In the genomic region with DNA sequence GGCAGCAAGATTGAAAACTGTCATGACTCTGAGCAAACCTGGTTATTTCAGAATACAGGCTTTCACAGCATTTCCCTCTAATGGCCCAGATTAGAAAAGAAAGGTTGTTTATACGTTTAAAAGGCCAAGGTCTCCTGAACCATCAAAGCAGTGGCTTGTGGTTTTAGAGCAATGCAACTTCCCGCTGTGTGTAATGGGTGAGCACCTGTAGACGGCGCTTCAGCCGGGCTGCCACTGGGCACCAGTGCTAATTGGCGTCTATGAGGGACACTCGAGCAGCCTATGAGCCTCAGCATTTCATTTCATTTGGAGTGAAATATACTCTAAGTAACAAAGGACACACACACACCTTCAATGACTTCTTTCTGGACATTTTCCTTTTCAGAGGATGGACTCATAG, we compare ENCODE assay signal across 24 cellular contexts.
"Had no signal": no experiment of that assay in that cellular context is flagged by ENCODE, and none has a peak within 500 bp of the region (broad histone marks: within the 10 kb centered on the region; RNA-seq: fewer than 3 reads in every experiment).

No MANE protein-coding gene starts in this region.

- H3K27ac ChIP-seq: dorsolateral prefrontal cortex, lower lobe of right lung, neural progenitor cell, parathyroid adenoma, suprapubic skin, transverse colon, vagina had no signal

- H3K79me2 ChIP-seq: parathyroid adenoma had no signal

- H2AFZ ChIP-seq: neural progenitor cell, parathyroid adenoma had no signal

- H3K27ac Mint-ChIP-seq: immature natural killer cell; natural killer cell treated with Interleukin-12 subunit alpha and Interleukin-12 subunit beta and Interleukin-15 and Interleukin-18, amount 100 ng/mL, for 72 hours; neural progenitor cell; progenitor cell of endocrine pancreas; stimulated activated naive CD8-positive, alpha-beta T cell treated with anti-CD3 and anti-CD28 coated beads, Interleukin-15, amount 100 ng/mL, for 72 hours had no signal

- H3K4me3 ChIP-seq: dorsolateral prefrontal cortex, lower lobe of right lung, neural progenitor cell, smooth muscle cell, suprapubic skin, transverse colon, vagina had no signal

- H3K27me3 ChIP-seq: dorsolateral prefrontal cortex, neural progenitor cell, suprapubic skin, transverse colon, vagina had no signal

- H3K4me1 Mint-ChIP-seq: immature natural killer cell; neural progenitor cell; stimulated activated naive CD8-positive, alpha-beta T cell treated with anti-CD3 and anti-CD28 coated beads, Interleukin-15, amount 100 ng/mL, for 72 hours had no signal

- DNase-seq: dorsolateral prefrontal cortex; effector CD4-positive, alpha-beta T cell; hypothalamus; immature natural killer cell; islet precursor cell; kidney glomerular epithelial cell; left colon; left ventricle myocardium superior; lower lobe of right lung; stimulated activated CD4-positive, alpha-beta T cell treated with anti-CD3 and anti-CD28 coated beads, Interleukin-12 subunit alpha, Interleukin-12 subunit beta, amount 100 ng/mL, for 4 hours; stimulated activated CD4-positive, alpha-beta T cell treated with anti-CD3 and anti-CD28 coated beads, Interleukin-1b, Interleukin-23, amount 100 ng/mL, for 48 hours; stimulated activated CD4-positive, alpha-beta T cell treated with anti-CD3 and anti-CD28 coated beads, Interleukin-4, amount 100 ng/mL, for 1 hour; stimulated activated CD8-positive, alpha-beta memory T cell treated with anti-CD3 and anti-CD28 coated beads, Interleukin-4, amount 100 ng/mL, for 48 hours; stimulated activated naive CD4-positive, alpha-beta T cell; stimulated activated naive CD8-positive, alpha-beta T cell treated with anti-CD3 and anti-CD28 coated beads, Interleukin-15, amount 100 ng/mL, for 72 hours; transverse colon had no signal

- H3K4me2 ChIP-seq: neural progenitor cell, smooth muscle cell had no signal

- H3K9ac ChIP-seq: neural progenitor cell, parathyroid adenoma had no signal

- H3K9me3 Mint-ChIP-seq: neural progenitor cell had no signal

- ATAC-seq: left colon; left ventricle myocardium superior; lower lobe of right lung; natural killer cell treated with Interleukin-12 subunit alpha and Interleukin-12 subunit beta and Interleukin-15 and Interleukin-18, amount 100 ng/mL, for 72 hours; sciatic nerve; stimulated activated naive CD8-positive, alpha-beta T cell treated with anti-CD3 and anti-CD28 coated beads, Interleukin-15, amount 100 ng/mL, for 72 hours had no signal

- H3K4me3 Mint-ChIP-seq: immature natural killer cell; natural killer cell treated with Interleukin-12 subunit alpha and Interleukin-12 subunit beta and Interleukin-15 and Interleukin-18, amount 100 ng/mL, for 72 hours; neural progenitor cell; stimulated activated naive CD8-positive, alpha-beta T cell treated with anti-CD3 and anti-CD28 coated beads, Interleukin-15, amount 100 ng/mL, for 72 hours had no signal

- H3K4me1 ChIP-seq: lower lobe of right lung, neural progenitor cell, parathyroid adenoma, suprapubic skin, transverse colon, vagina had no signal

- H3K36me3 ChIP-seq: lower lobe of right lung, neural progenitor cell, suprapubic skin, transverse colon, vagina had no signal

- H3K36me3 Mint-ChIP-seq: immature natural killer cell; natural killer cell treated with Interleukin-12 subunit alpha and Interleukin-12 subunit beta and Interleukin-15 and Interleukin-18, amount 100 ng/mL, for 72 hours; neural progenitor cell had no signal

- H3K27me3 Mint-ChIP-seq: natural killer cell treated with Interleukin-12 subunit alpha and Interleukin-12 subunit beta and Interleukin-15 and Interleukin-18, amount 100 ng/mL, for 72 hours; progenitor cell of endocrine pancreas; stimulated activated naive CD8-positive, alpha-beta T cell treated with anti-CD3 and anti-CD28 coated beads, Interleukin-15, amount 100 ng/mL, for 72 hours had no signal

- H3K9me3 ChIP-seq: lower lobe of right lung, suprapubic skin, transverse colon, vagina had no signal
